8 cellular contexts compared by ENCODE assay signal in the genomic region with DNA sequence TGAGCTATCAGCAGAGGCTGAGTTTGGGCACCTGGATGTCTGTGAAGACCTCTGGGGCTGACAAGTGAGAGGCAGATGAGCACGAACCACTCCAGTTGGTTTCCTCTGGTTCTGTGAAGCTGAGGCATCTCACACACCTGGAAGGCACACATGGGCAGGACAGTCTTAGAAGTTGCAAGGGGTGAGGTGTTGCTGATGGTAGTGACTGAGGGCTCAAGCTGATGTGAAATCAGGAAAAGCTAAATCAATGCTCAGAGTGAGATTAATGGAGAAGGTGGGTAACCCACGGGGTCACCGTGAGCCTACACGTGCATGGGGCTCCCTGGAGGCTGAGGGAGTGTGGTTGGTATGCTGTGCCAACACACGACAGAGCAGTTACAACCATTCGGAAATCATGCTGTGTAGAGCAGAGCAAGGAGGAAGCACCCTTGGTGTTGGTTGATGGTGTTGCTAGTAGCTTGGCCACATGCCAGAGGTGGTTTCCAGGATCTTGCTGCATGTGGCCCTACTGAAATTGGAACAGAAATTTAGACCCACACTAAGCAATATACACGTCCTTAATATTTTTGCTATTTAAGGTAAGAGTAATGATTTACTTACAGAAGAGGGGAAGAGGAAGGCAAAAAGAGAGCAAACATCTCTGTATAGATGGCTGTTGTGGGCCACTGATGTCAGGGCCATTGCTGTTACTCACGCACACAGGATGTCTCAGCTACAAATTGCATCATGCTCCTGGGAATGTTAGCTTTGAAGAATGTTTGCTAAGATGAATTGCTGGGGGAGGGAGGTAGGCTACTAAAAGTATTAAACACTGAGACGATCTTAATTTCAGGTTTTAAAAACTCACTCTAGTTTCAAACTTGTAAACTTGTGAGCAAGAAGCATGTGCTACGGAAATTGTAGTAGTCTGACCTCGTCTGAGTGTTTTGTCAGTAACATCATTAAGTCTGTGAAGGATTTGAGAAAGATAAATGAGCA.
DNase-seq lines count a peak whose midpoint lies in the region; ATAC-seq, FAIRE-seq and TF ChIP-seq lines count a peak whose summit lies in the region.

No MANE protein-coding gene starts in this region.

- TF ChIP-seq CTCF in bronchial epithelial cell (IDR thresholded peaks at IDR 0.05; ENCODE audit: insufficient read depth, low read length, severe bottlenecking) = no peak

- no peak overlapping the region for H3K4me3 ChIP-seq in bronchial epithelial cell (ENCODE audit: low read depth, low read length)

- DNase-seq in AG08395 (ENCODE audit: low spot score) (peak; percentile 86), Kasumi-1 (lab: John Stamatoyannopoulos, UW) (peak; percentile 65 to 67), bronchial epithelial cell (ENCODE audit: low read depth) (peak; percentile 96), myocyte (ENCODE audit: low read depth) (peak; percentile 70), occipital lobe (lab: John Stamatoyannopoulos, UW) (no peak), NCI-H1694 treated with DMSO at 0.1 percent for 48 hours (lab: John Stamatoyannopoulos, UW) (no peak), HT-29 (ENCODE audit: low spot score) (no peak)

- no peak for FAIRE-seq in bronchial epithelial cell (lab: Jason Lieb, UNC)

- no peaks in the 10 kb centered on the region for H3K36me3 ChIP-seq in bronchial epithelial cell (ENCODE audit: control insufficient read depth, insufficient read depth, low read length)

- peak; percentile 59 for ATAC-seq in GM18861 (IDR thresholded peaks at IDR 0.05; ENCODE audit: unreplicated experiment)

- H3K27me3 ChIP-seq in bronchial epithelial cell (ENCODE audit: control insufficient read depth, insufficient read depth, low read length) = no peaks in the 10 kb centered on the region

Comparison
In these comparisons a context has a peak if more than half of its experiments do, and no peak if none do; other contexts are left out.
1. DNase-seq: peak in AG08395 (single experiment), Kasumi-1 (2 of 2), bronchial epithelial cell (single experiment) and myocyte (single experiment); none in occipital lobe (single experiment), NCI-H1694 treated with DMSO at 0.1 percent for 48 hours (single experiment) and HT-29 (single experiment).